ENCODE assay signal across 1 cellular context in the genomic region with DNA sequence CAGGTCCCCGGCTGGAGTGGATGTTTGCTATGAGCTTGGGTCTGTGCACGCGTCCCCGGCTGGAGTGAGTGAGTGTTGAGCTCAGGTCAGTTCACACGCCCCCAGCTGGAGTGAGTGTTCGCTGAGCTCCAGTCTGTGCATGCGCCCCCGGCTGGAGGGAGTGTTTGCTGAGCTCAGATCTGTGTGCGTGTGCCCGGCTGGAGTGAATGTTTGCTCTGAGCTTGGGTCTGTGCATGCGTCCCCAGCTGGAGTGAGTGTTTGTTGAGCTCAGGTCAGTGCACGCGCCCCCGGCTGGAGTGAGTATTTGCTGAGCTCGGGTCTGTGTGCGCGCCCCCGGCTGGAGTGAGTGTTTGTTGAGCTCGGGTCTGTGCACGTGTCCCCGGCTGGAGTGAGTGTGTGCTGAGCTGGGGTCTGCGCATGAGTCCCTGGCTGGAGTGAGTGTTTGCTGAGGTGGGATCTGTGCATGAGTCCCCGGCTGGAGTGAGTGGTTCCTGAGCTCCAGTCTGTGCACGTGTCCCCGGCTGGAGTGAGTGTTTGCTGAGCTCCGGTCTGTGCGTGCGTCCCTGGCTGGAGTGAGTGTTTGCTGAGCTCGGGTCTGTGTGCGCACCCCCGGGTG.
TF ChIP-seq lines count a peak whose summit lies in the region.

No MANE protein-coding gene starts in this region.

TF ChIP-seq in HCT116, 20 proteins besides CTCF, POLR2A, EP300 and RAD21 (continued from another document):
- TF ChIP-seq CBX3 (IDR thresholded peaks at IDR 0.05; ENCODE audit: low read depth) (no peak), ATF3 (IDR thresholded peaks at IDR 0.05) (no peak), TCF7L2 (IDR thresholded peaks at IDR 0.05; ENCODE audit: borderline replicate concordance, extremely low read depth, insufficient read depth, insufficient read length) (no peak)
